ENCODE assay signal across 1 cellular context in the genomic region with DNA sequence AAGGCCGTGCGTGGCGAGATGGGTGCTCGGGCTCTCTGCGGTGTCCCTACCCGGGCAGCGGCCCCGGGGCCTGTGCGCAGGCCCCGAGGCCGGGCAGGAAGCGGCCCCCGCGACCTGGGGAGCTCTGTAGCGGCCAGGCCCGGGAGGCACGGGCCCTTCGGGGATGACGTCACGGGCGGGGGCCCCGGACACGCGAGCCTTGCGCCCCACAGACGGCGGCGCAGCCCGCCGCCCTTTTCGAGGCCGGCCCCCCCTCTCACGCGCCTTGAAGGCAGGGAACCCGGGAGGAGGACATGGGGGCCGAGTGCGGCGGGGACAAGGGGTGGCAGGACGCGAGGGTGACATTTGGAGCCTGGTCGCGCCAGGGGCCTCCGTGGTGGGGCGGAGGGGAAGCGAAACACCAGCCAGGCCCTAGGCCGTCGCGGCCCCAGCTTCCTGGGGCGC.
TF ChIP-seq lines count a peak whose summit lies in the region.

No MANE protein-coding gene starts in this region.

TF ChIP-seq in H1, 55 proteins besides CTCF, POLR2A, EP300 and RAD21 (continued from another document):
- TF ChIP-seq, protein P1, sequence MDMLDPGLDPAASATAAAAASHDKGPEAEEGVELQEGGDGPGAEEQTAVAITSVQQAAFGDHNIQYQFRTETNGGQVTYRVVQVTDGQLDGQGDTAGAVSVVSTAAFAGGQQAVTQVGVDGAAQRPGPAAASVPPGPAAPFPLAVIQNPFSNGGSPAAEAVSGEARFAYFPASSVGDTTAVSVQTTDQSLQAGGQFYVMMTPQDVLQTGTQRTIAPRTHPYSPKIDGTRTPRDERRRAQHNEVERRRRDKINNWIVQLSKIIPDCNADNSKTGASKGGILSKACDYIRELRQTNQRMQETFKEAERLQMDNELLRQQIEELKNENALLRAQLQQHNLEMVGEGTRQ (IDR thresholded peaks at IDR 0.05; ENCODE audit: low read length) = no peak
- TF ChIP-seq RXRA (IDR thresholded peaks at IDR 0.05; ENCODE audit: insufficient read depth, low read depth, low read length) = no peak
- TF ChIP-seq ZNF274 (IDR thresholded peaks at IDR 0.05; ENCODE audit: borderline replicate concordance, extremely low read depth, low read length) = no peak
- peak; percentile 88 for TF ChIP-seq SUZ12 (IDR thresholded peaks at IDR 0.05; ENCODE audit: low read length)
